8 cellular contexts compared by ENCODE assay signal in genomic region chr16:69338557-69339288, GRCh38. TPM values are rescaled to one million over a fixed set of nuclear protein-coding genes. Genes with fewer than 3 reads are reported as not detected.
DNase-seq lines count a peak whose midpoint lies in the region; ATAC-seq and TF ChIP-seq lines count a peak whose summit lies in the region.

No MANE protein-coding gene starts in this region.

- BruUV-seq in PC-9 (replicated peaks; lab: Mats Ljungman, UMichigan), result TSS peak; percentile 67

- H3K27ac Mint-ChIP-seq in CD4-positive, alpha-beta T cell, result peak overlapping the region; percentile 90
- peak overlapping the region; percentile 96 for H3K27ac Mint-ChIP-seq in osteocyte (ENCODE audit: unreplicated experiment)

- peak overlapping the region; percentile 88 for H3K4me2 ChIP-seq in PC-9

- H3K4me3 Mint-ChIP-seq in CD4-positive, alpha-beta T cell, result peak overlapping the region; percentile 96
- H3K4me3 Mint-ChIP-seq in osteocyte (ENCODE audit: unreplicated experiment), result peak overlapping the region; percentile 98

- intact Hi-C loops in CD4-positive, alpha-beta T cell (cut with DNase I, micrococcal nuclease), result loop anchor here (1.0 to 10.0 kb wide), 6 partner anchors 8 to 1186 kb away; partner anchors contain the start of genes PDF (in 2 of the 2), VPS4A (in 2 of the 2), CHTF8 (in 1 of the 2) and COG4 (in 1 of the 2)
- intact Hi-C loops in PC-9 (cut with micrococcal nuclease; ENCODE audit: unreplicated experiment), result loop anchor here (1.0 to 10.0 kb wide), 2 partner anchors 8 to 426 kb away; partner anchors contain the start of genes PDF and WWP2

- H3K4me3 ChIP-seq in PC-9 (peak overlapping the region; percentile 88), esophagus (ENCODE audit: low read depth in 1 of 2, low read length in 2 of 2) (peak overlapping the region; percentile 59 to 94)

- no peaks in the 10 kb centered on the region for H3K9me3 ChIP-seq in CD4-positive, alpha-beta T cell (ENCODE audit: control insufficient read depth, low read length)
- no peaks in the 10 kb centered on the region for H3K9me3 ChIP-seq in PC-9 (ENCODE audit: insufficient read depth, low read depth)
- no peaks in the 10 kb centered on the region for H3K9me3 ChIP-seq in esophagus (ENCODE audit: control insufficient read depth in 2 of 2, insufficient read depth in 1 of 2, low read depth in 1 of 2, low read length in 1 of 2)

- peak overlapping the region; percentile 89 for H2AFZ ChIP-seq in PC-9

- peaks cover 38% of the 10 kb centered on the region for H3F3A ChIP-seq in PC-9 (ENCODE audit: insufficient read depth, low read depth)

- H3K9me3 Mint-ChIP-seq in CD4-positive, alpha-beta T cell, result no peaks in the 10 kb centered on the region
- no peaks in the 10 kb centered on the region for H3K9me3 Mint-ChIP-seq in osteocyte (ENCODE audit: unreplicated experiment)

- no peaks in the 10 kb centered on the region for H3K9me2 ChIP-seq in PC-9 (ENCODE audit: insufficient read depth)

- CTCF ChIA-PET in CD4-positive, alpha-beta T cell (lab: Charles Lee), result interaction anchor here (0.6 to 1.3 kb wide), 4 partner anchors 8 to 104 kb away, joined by 3 to 6 read pairs (median 4); partner anchors contain the start of gene PDF
- CTCF ChIA-PET in PC-9 (lab: Charles Lee), result interaction anchor here (0.7 kb wide), 1 partner anchor 19 kb away, joined by 3 read pairs; no protein-coding TSS in a partner anchor

- 0 out of 2 replicates have a peak, but pooled peaks cover 4% of the 10 kb centered on the region for H4K20me1 ChIP-seq in PC-9 (ENCODE audit: insufficient read depth)

- POLR2A ChIA-PET in CD4-positive, alpha-beta T cell (lab: Charles Lee), result interaction anchor here (0.7 to 3.3 kb wide), 7 partner anchors 10 to 415 kb away, joined by 3 to 70 read pairs (median 3); partner anchors contain the start of genes PDF and SNTB2
- POLR2A ChIA-PET in PC-9 (lab: Charles Lee; ENCODE audit: unreplicated experiment), result interaction anchor here (0.6 to 0.7 kb wide), 2 partner anchors 9 to 191 kb away, joined by 4 read pairs; no protein-coding TSS in a partner anchor

- peaks cover 48% of the 10 kb centered on the region for H3K79me2 ChIP-seq in PC-9 (ENCODE audit: low read depth)

- no peaks in the 10 kb centered on the region for H3K27me3 ChIP-seq in CD4-positive, alpha-beta T cell (ENCODE audit: control insufficient read depth, insufficient read depth, low read length)
- H3K27me3 ChIP-seq in PC-9 (ENCODE audit: insufficient read depth, low read depth) (no peaks in the 10 kb centered on the region), esophagus (ENCODE audit: control insufficient read depth in 1 of 2, insufficient read depth in 2 of 2, low read length in 2 of 2) (no peaks in the 10 kb centered on the region)

- ATAC-seq in CD4-positive, alpha-beta T cell (ENCODE audit: poor library complexity), result no peak
- no peak for ATAC-seq in HG02973 (IDR thresholded peaks at IDR 0.05; ENCODE audit: unreplicated experiment)
- no peak for ATAC-seq in HG03135 (IDR thresholded peaks at IDR 0.05; ENCODE audit: unreplicated experiment)

- 17 to 19% methylated on average over 46 of the region's 46 CpGs for WGBS in esophagus, 2 donors

- peaks cover 65% of the 10 kb centered on the region for H3K4me1 Mint-ChIP-seq in CD4-positive, alpha-beta T cell (ENCODE audit: low read depth)
- H3K4me1 Mint-ChIP-seq in osteocyte (ENCODE audit: unreplicated experiment), result peaks cover 36% of the 10 kb centered on the region

- peaks cover 38% of the 10 kb centered on the region for H3K36me3 ChIP-seq in PC-9 (ENCODE audit: low read depth)
- peaks cover 0 to 21% of the 10 kb centered on the region in 2 donors for H3K36me3 ChIP-seq in esophagus (ENCODE audit: control insufficient read depth in 2 of 2, insufficient read depth in 2 of 2, low read length in 1 of 2)

- H3K36me3 Mint-ChIP-seq in CD4-positive, alpha-beta T cell (ENCODE audit: low read depth), result peaks cover 66% of the 10 kb centered on the region
- H3K36me3 Mint-ChIP-seq in osteocyte (ENCODE audit: unreplicated experiment), result peaks cover 25% of the 10 kb centered on the region

- DNase-seq in CD4-positive, alpha-beta T cell, result no peak
- DNase-seq in PC-9 (no peak), osteocyte (ENCODE audit: extremely low spot score, unreplicated experiment) (no peak), SKM-1 (lab: John Stamatoyannopoulos, UW; ENCODE audit: unreplicated experiment) (no peak), NCI-H1417 treated with DMSO at 0.1 percent for 48 hours (lab: John Stamatoyannopoulos, UW) (no peak)

- peaks cover 16% of the 10 kb centered on the region for H3K4me1 ChIP-seq in PC-9 (replicated peaks; ENCODE audit: insufficient read depth)
- peaks cover 4 to 7% of the 10 kb centered on the region in 2 donors for H3K4me1 ChIP-seq in esophagus (ENCODE audit: control insufficient read depth in 2 of 2, insufficient read depth in 2 of 2, low read length in 1 of 2)

- no peak for TF ChIP-seq CTCF in CD4-positive, alpha-beta T cell (IDR thresholded peaks at IDR 0.05)
- TF ChIP-seq CTCF in PC-9 (conservative IDR thresholded peaks at IDR 0.05), result no peak
- TF ChIP-seq CTCF in osteocyte (IDR thresholded peaks at IDR 0.05), result no peak

- no peaks in the 10 kb centered on the region for H3K27me3 Mint-ChIP-seq in CD4-positive, alpha-beta T cell
- H3K27me3 Mint-ChIP-seq in osteocyte (ENCODE audit: unreplicated experiment), result no peaks in the 10 kb centered on the region

- peak overlapping the region; percentile 80 for H3K27ac ChIP-seq in CD4-positive, alpha-beta T cell (ENCODE audit: low read depth, low read length)
- H3K27ac ChIP-seq in PC-9 (peak overlapping the region; percentile 73), esophagus (ENCODE audit: low read depth in 2 of 2, low read length in 1 of 2) (peak overlapping the region; percentile 83 to 98)

RNA-seq across cellular contexts. Expression of gene COG8, which starts 0.6 kb away (rescaled TPM):
- total RNA-seq in CD4-positive, alpha-beta T cell, result 10 to 100 TPM; 18.4 to 19.3 TPM
- total RNA-seq in PC-9 (2021) (39.9 and 41.9 TPM in 2 replicates), osteocyte (50.8 and 52.3 TPM in 2 replicates)
- 10 to 100 TPM; 12.9 to 13.5 TPM for polyA plus RNA-seq in esophagus

RNA-seq across cellular contexts. Expression of gene NIP7, which starts 0.8 kb away (rescaled TPM):
- total RNA-seq in CD4-positive, alpha-beta T cell, result 10 to 100 TPM; 36.7 to 38.2 TPM
- total RNA-seq in PC-9 (2021) (23.6 and 29.5 TPM in 2 replicates), osteocyte (21.1 and 22.7 TPM in 2 replicates)
- 10 to 100 TPM; 16.4 to 22.3 TPM for polyA plus RNA-seq in esophagus

RNA-seq across cellular contexts. Expression of gene PDF, which starts 8.3 kb away (rescaled TPM):
- total RNA-seq in CD4-positive, alpha-beta T cell, result 1 to 10 TPM; 2.8 to 2.9 TPM
- total RNA-seq in PC-9 (2021), result 16.7 and 20.3 TPM in 2 replicates
- 10 to 100 TPM in 1 of 2 donors, 1 to 10 TPM in 1; 3.9 to 16.9 TPM for polyA plus RNA-seq in esophagus
- 11.8 and 12.6 TPM in 2 replicates for total RNA-seq in osteocyte

RNA-seq across cellular contexts. Expression of gene TMED6, which starts 12.9 kb away (rescaled TPM):
- 1 to 10 TPM; 1.5 to 2.1 TPM for total RNA-seq in CD4-positive, alpha-beta T cell
- 0.59 TPM in 1 of 2 replicates, not detected in the other for total RNA-seq in PC-9 (2021)
- polyA plus RNA-seq in esophagus, result under 1 TPM in 1 of 2 donors, not detected in 1; 0.33 TPM
- 0.40 and 0.94 TPM in 2 replicates for total RNA-seq in osteocyte

RNA-seq across cellular contexts. Expression of gene VPS4A, which starts 27.6 kb away (rescaled TPM):
- total RNA-seq in CD4-positive, alpha-beta T cell, result 10 to 100 TPM; 57.8 to 62.4 TPM
- total RNA-seq in PC-9 (2021), result 25.4 and 26.7 TPM in 2 replicates
- polyA plus RNA-seq in esophagus, result 10 to 100 TPM; 24.1 to 24.4 TPM
- total RNA-seq in osteocyte, result 33.6 and 34.7 TPM in 2 replicates
